ENCODE assay signal across 14 cellular contexts in the genomic region with DNA sequence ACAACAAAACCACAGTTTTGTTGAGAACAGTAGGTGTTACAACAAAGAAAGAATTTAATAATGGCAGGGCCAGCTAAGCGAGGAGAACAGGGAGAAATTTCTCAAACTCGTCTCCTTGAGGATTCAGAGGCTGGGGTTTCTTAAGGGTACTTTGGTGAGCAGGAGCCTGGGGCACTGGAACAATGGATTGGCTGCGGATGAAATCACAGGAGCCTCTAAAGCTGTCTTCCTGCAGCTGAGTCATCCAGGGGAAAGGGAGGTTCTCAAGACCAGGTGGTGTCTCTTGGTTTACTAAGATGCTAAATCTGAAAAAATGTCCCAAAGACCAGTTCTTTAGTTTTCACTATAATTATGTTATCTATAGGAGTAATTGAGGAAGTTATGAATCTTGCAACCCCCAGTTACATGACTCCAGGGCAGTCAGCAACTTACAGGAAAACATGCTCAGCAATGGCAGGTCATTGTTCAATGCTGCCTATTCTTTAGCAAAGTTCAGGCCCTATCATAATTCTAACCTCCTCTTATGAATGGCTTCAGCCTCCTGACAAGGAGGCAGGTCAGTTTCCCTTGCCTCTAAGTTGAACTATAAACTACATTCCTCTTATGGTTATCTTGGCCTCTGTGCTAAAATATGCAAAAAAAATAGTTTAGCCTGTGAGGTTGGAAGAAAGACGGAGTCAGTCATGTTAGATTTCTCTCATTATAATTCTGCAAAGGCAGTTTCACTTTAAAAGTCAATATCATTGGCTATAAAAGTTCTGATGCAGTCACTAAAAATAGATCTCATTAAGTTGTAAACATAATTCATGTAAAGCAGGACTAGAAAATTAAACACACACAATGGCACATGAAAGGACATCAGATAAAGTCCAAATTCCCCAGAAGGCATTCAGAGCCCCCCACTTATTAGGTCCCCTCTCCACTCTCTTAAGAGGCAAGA.
A peak's percentile ranks its signal among the peaks of the same experiment; 100 is the strongest.
DNase-seq lines count a peak whose midpoint lies in the region; ATAC-seq, FAIRE-seq and TF ChIP-seq lines count a peak whose summit lies in the region.
"Had no signal": no experiment of that assay in that cellular context is flagged by ENCODE, and none has a peak within 500 bp of the region (broad histone marks: within the 10 kb centered on the region; RNA-seq: fewer than 3 reads in every experiment).

No MANE protein-coding gene starts in this region.

- peak; percentile 33 for DNase-seq in choroid plexus epithelial cell (ENCODE audit: low read depth)
- peak; percentile 73 for DNase-seq in iPS-NIHi7 (ENCODE audit: extremely low spot score)
- peak; percentile 17 for DNase-seq in small intestine
- DNase-seq in right atrium auricular region (ENCODE audit: low spot score), result no peak
- DNase-seq in gastrocnemius medialis, result no peak
- no peak for DNase-seq in activated effector memory CD4-positive, alpha-beta T cell treated with anti-CD3 and anti-CD28 coated beads, Interleukin-2, amount 50 U/mL, for 16 hours
- DNase-seq: brain microvascular endothelial cell, NCI-H1092, NCI-H2227 treated with DMSO at 0.1 percent for 48 hours, WERI-Rb-1 had no signal

- TF ChIP-seq POLR2A in gastrocnemius medialis (IDR thresholded peaks at IDR 0.05), result no peak

- 44% methylated on average over 4 of the region's 4 CpGs for WGBS in HUES64
- WGBS in small intestine, 3 donors, result 67 to 75% (median 72%) methylated on average over 4 of the region's 4 CpGs

- H3K27me3 ChIP-seq in HUES64 (ENCODE audit: insufficient read depth, low read length), result no peaks in the 10 kb centered on the region
- no peaks in the 10 kb centered on the region for H3K27me3 ChIP-seq in small intestine (ENCODE audit: control insufficient read depth in 2 of 2, insufficient read depth in 2 of 2, low read length in 2 of 2)
- no peaks in the 10 kb centered on the region for H3K27me3 ChIP-seq in right atrium auricular region
- H3K27me3 ChIP-seq in gastrocnemius medialis, result no peaks in the 10 kb centered on the region
- H3K27me3 ChIP-seq: brain microvascular endothelial cell, tibial nerve had no signal

- H3K9me3 ChIP-seq in HUES64 (ENCODE audit: insufficient read depth, low read depth, low read length), result 0 out of 2 replicates have a peak, but pooled peaks cover 5% of the 10 kb centered on the region
- H3K9me3 ChIP-seq in small intestine (ENCODE audit: control insufficient read depth, low read depth), result no peaks in the 10 kb centered on the region
- no peaks in the 10 kb centered on the region for H3K9me3 ChIP-seq in right atrium auricular region
- H3K9me3 ChIP-seq in gastrocnemius medialis, result no peaks in the 10 kb centered on the region
- H3K9me3 ChIP-seq: tibial nerve had no signal

- no peak overlapping the region for H3K4me3 ChIP-seq in HUES64 (ENCODE audit: low read length)
- no peak overlapping the region for H3K4me3 ChIP-seq in choroid plexus epithelial cell (ENCODE audit: low read depth, low read length)
- no peak overlapping the region for H3K4me3 ChIP-seq in small intestine (ENCODE audit: low read depth in 1 of 2, low read length in 2 of 2)
- no peak overlapping the region for H3K4me3 ChIP-seq in right atrium auricular region
- H3K4me3 ChIP-seq in gastrocnemius medialis, result no peak overlapping the region
- H3K4me3 ChIP-seq: tibial nerve had no signal

- in situ Hi-C loops in gastrocnemius medialis (cut with MboI; ENCODE audit: low sequenced_read_pairs in 4 of 4), result no loop called here

- FAIRE-seq in small intestine (lab: Jason Lieb, UNC), result no peak
- FAIRE-seq: GM12891 had no signal

- peak overlapping the region; percentile 56 for H3K27ac ChIP-seq in HUES64 (ENCODE audit: low read depth, low read length)
- no peak overlapping the region for H3K27ac ChIP-seq in small intestine (ENCODE audit: low read depth in 1 of 2, low read length in 1 of 2)
- no peak overlapping the region for H3K27ac ChIP-seq in right atrium auricular region
- H3K27ac ChIP-seq in gastrocnemius medialis, result no peak overlapping the region
- H3K27ac ChIP-seq: brain microvascular endothelial cell, parathyroid adenoma, tibial nerve, WERI-Rb-1 had no signal

- intact Hi-C loops in gastrocnemius medialis (cut with DNase I; ENCODE audit: low total_unique reads), result no loop called here

- ATAC-seq in gastrocnemius medialis, result no peak

- H3K4me1 ChIP-seq in HUES64 (ENCODE audit: insufficient read depth, low read length) (peaks cover 19% of the 10 kb centered on the region), small intestine (ENCODE audit: control insufficient read depth in 2 of 2, insufficient read depth in 1 of 2, low read depth in 1 of 2, low read length in 1 of 2) (no peaks in the 10 kb centered on the region), right atrium auricular region (no peaks in the 10 kb centered on the region), gastrocnemius medialis (no peaks in the 10 kb centered on the region)
- H3K4me1 ChIP-seq: parathyroid adenoma had no signal

- peak overlapping the region; percentile 46; the same call in 1 of the 2 replicates for H3K9ac ChIP-seq in HUES64 (ENCODE audit: low read depth, low read length)
- H3K9ac ChIP-seq: parathyroid adenoma had no signal

- H3K36me3 ChIP-seq in HUES64 (ENCODE audit: insufficient read depth, low read length) (no peaks in the 10 kb centered on the region), small intestine (ENCODE audit: control insufficient read depth in 2 of 2, insufficient read depth in 2 of 2, low read length in 2 of 2) (no peaks in the 10 kb centered on the region), right atrium auricular region (no peaks in the 10 kb centered on the region), gastrocnemius medialis (no peaks in the 10 kb centered on the region)
- H3K36me3 ChIP-seq: brain microvascular endothelial cell, tibial nerve, WERI-Rb-1 had no signal

- TF ChIP-seq CTCF in choroid plexus epithelial cell (conservative IDR thresholded peaks at IDR 0.05; ENCODE audit: low read depth, low read length), result no peak
- TF ChIP-seq CTCF in right atrium auricular region (IDR thresholded peaks at IDR 0.05), result no peak
- no peak for TF ChIP-seq CTCF in gastrocnemius medialis (IDR thresholded peaks at IDR 0.05 in 4 of 5, conservative IDR thresholded peaks at IDR 0.05 in 1 of 5)

Comparison
In these comparisons a context has a peak if more than half of its experiments do, and no peak if none do; other contexts are left out.
1. DNase-seq: peak in choroid plexus epithelial cell (single experiment), iPS-NIHi7 (single experiment) and small intestine (single experiment); none in right atrium auricular region (single experiment), gastrocnemius medialis (0 of 2) and activated effector memory CD4-positive, alpha-beta T cell treated with anti-CD3 and anti-CD28 coated beads, Interleukin-2, amount 50 U/mL, for 16 hours (single experiment).